ENCODE assay signal across 10 cellular contexts in the genomic region with DNA sequence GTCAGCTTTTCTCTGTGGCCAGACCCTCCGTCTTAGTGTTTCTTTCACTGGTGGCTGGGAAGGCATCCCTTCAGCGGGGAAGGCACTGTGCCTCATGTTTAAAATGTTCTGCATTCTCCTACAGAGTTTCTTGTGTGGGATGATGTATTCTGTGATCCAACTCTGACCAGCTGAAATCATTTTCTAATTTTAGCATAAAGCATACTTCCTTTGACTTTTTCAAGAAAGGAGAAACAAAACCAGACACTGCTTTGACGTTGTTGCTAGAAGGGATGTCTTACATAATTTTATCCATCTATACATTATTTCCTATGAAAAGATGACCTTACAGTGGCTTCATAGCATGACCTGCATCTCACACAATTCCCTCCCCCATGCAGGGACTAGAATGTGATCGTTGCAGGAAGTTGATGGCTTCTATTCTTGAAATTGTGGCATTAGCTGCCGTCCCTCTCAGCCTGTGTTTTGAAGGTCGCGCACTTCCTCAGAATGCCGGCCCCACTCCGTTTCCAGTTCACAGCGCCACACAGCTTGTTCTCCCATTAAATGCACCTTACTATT. TPM values are rescaled to one million over a fixed set of nuclear protein-coding genes. Genes with fewer than 3 reads are reported as not detected.
DNase-seq lines count a peak whose midpoint lies in the region; ATAC-seq and TF ChIP-seq lines count a peak whose summit lies in the region.
"Had no signal": no experiment of that assay in that cellular context is flagged by ENCODE, and none has a peak within 500 bp of the region (broad histone marks: within the 10 kb centered on the region; RNA-seq: fewer than 3 reads in every experiment).

No MANE protein-coding gene starts in this region.

- H3K27me3 Mint-ChIP-seq in activated CD8-positive, alpha-beta T cell treated with anti-CD3 and anti-CD28 coated beads for 36 hours = no peaks in the 10 kb centered on the region
- no peaks in the 10 kb centered on the region for H3K27me3 Mint-ChIP-seq in activated CD8-positive, alpha-beta T cell treated with anti-CD3 and anti-CD28 coated beads, Interleukin-2, amount 10 ng/mL, durations not matched to agents 7 days and 5 days (ENCODE audit: low read depth)
- peaks cover 8% of the 10 kb centered on the region for H3K27me3 Mint-ChIP-seq in endothelial cell (ENCODE audit: unreplicated experiment)

- H3K36me3 ChIP-seq in muscle layer of colon (ENCODE audit: insufficient read depth, low read length) (peaks cover 58% of the 10 kb centered on the region), vagina (peaks cover 0 to 43% of the 10 kb centered on the region in 2 donors)

- no peak for TF ChIP-seq POLR2A in vagina (IDR thresholded peaks at IDR 0.05)

- H3K4me1 ChIP-seq in muscle layer of colon (ENCODE audit: insufficient read depth, low read length) (peaks cover 22% of the 10 kb centered on the region), vagina (peaks cover 33% of the 10 kb centered on the region)

- ATAC-seq in activated CD8-positive, alpha-beta T cell treated with anti-CD3 and anti-CD28 coated beads for 36 hours = no peak
- ATAC-seq in activated CD8-positive, alpha-beta T cell treated with anti-CD3 and anti-CD28 coated beads, Interleukin-2, amount 10 ng/mL, durations not matched to agents 7 days and 5 days = no peak
- ATAC-seq in HG02870 (IDR thresholded peaks at IDR 0.05; ENCODE audit: unreplicated experiment) (no peak), esophagus mucosa (no peak)
- ATAC-seq: HCT116 had no signal

- TF ChIP-seq CTCF in activated CD8-positive, alpha-beta T cell treated with anti-CD3 and anti-CD28 coated beads for 36 hours (IDR thresholded peaks at IDR 0.05) = no peak
- TF ChIP-seq CTCF in endothelial cell (IDR thresholded peaks at IDR 0.05; ENCODE audit: unreplicated experiment) (no peak), vagina (IDR thresholded peaks at IDR 0.05) (no peak)

- CTCF ChIA-PET in activated CD8-positive, alpha-beta T cell treated with anti-CD3 and anti-CD28 coated beads for 36 hours (lab: Charles Lee) = no interaction called here
- CTCF ChIA-PET in activated CD8-positive, alpha-beta T cell treated with anti-CD3 and anti-CD28 coated beads, Interleukin-2, amount 10 ng/mL, durations not matched to agents 7 days and 5 days (lab: Charles Lee) = interaction anchor here (1.1 kb wide), 1 partner anchor 147 kb away, joined by 3 read pairs; no protein-coding TSS in a partner anchor

- peaks cover 49% of the 10 kb centered on the region for H3K36me3 Mint-ChIP-seq in activated CD8-positive, alpha-beta T cell treated with anti-CD3 and anti-CD28 coated beads for 36 hours (ENCODE audit: low read depth)
- H3K36me3 Mint-ChIP-seq in activated CD8-positive, alpha-beta T cell treated with anti-CD3 and anti-CD28 coated beads, Interleukin-2, amount 10 ng/mL, durations not matched to agents 7 days and 5 days (ENCODE audit: low read depth) = peaks cover 57% of the 10 kb centered on the region
- peaks cover 62% of the 10 kb centered on the region for H3K36me3 Mint-ChIP-seq in endothelial cell (ENCODE audit: low read depth, unreplicated experiment)

- no peaks in the 10 kb centered on the region for H3K9me3 ChIP-seq in muscle layer of colon (ENCODE audit: low read length)
- no peaks in the 10 kb centered on the region for H3K9me3 ChIP-seq in vagina

- H3K4me3 Mint-ChIP-seq in activated CD8-positive, alpha-beta T cell treated with anti-CD3 and anti-CD28 coated beads for 36 hours = no peak overlapping the region
- H3K4me3 Mint-ChIP-seq in activated CD8-positive, alpha-beta T cell treated with anti-CD3 and anti-CD28 coated beads, Interleukin-2, amount 10 ng/mL, durations not matched to agents 7 days and 5 days = no peak overlapping the region
- H3K4me3 Mint-ChIP-seq in endothelial cell (ENCODE audit: unreplicated experiment) = peak overlapping the region; percentile 42

- H3K4me3 ChIP-seq in muscle layer of colon (ENCODE audit: low read depth in 1 of 2, low read length in 2 of 2) = no peak overlapping the region
- no peak overlapping the region for H3K4me3 ChIP-seq in vagina

- H3K27ac Mint-ChIP-seq in activated CD8-positive, alpha-beta T cell treated with anti-CD3 and anti-CD28 coated beads for 36 hours = peak overlapping the region; percentile 34
- no peak overlapping the region for H3K27ac Mint-ChIP-seq in activated CD8-positive, alpha-beta T cell treated with anti-CD3 and anti-CD28 coated beads, Interleukin-2, amount 10 ng/mL, durations not matched to agents 7 days and 5 days
- H3K27ac Mint-ChIP-seq in endothelial cell (ENCODE audit: unreplicated experiment) = no peak overlapping the region

- no peaks in the 10 kb centered on the region for H3K9me3 Mint-ChIP-seq in activated CD8-positive, alpha-beta T cell treated with anti-CD3 and anti-CD28 coated beads for 36 hours
- no peaks in the 10 kb centered on the region for H3K9me3 Mint-ChIP-seq in activated CD8-positive, alpha-beta T cell treated with anti-CD3 and anti-CD28 coated beads, Interleukin-2, amount 10 ng/mL, durations not matched to agents 7 days and 5 days (ENCODE audit: insufficient read depth)
- H3K9me3 Mint-ChIP-seq in endothelial cell (ENCODE audit: unreplicated experiment) = no peaks in the 10 kb centered on the region

- POLR2A ChIA-PET in activated CD8-positive, alpha-beta T cell treated with anti-CD3 and anti-CD28 coated beads for 36 hours (lab: Charles Lee) = no interaction called here
- POLR2A ChIA-PET in activated CD8-positive, alpha-beta T cell treated with anti-CD3 and anti-CD28 coated beads, Interleukin-2, amount 10 ng/mL, durations not matched to agents 7 days and 5 days (lab: Charles Lee) = no interaction called here

- H3K9ac ChIP-seq in muscle layer of colon (ENCODE audit: low read length) = no peak overlapping the region

- H3K27me3 ChIP-seq in muscle layer of colon (ENCODE audit: control insufficient read depth in 1 of 2, insufficient read depth in 2 of 2, low read length in 2 of 2) = no peaks in the 10 kb centered on the region
- no peaks in the 10 kb centered on the region for H3K27me3 ChIP-seq in vagina

- peak overlapping the region; percentile 80 for H3K27ac ChIP-seq in muscle layer of colon (ENCODE audit: low read depth, low read length)
- peak overlapping the region; percentile 81 for H3K27ac ChIP-seq in vagina
- H3K27ac ChIP-seq: C4-2B had no signal

- intact Hi-C loops in activated CD8-positive, alpha-beta T cell treated with anti-CD3 and anti-CD28 coated beads for 36 hours (cut with micrococcal nuclease) = no loop called here
- intact Hi-C loops in vagina (cut with DNase I) = no loop called here

- no peak for DNase-seq in activated CD8-positive, alpha-beta T cell treated with anti-CD3 and anti-CD28 coated beads for 36 hours
- DNase-seq in activated CD8-positive, alpha-beta T cell treated with anti-CD3 and anti-CD28 coated beads, Interleukin-2, amount 10 ng/mL, durations not matched to agents 7 days and 5 days = no peak
- no peak for DNase-seq in endothelial cell (ENCODE audit: low spot score)
- DNase-seq in vagina (ENCODE audit: extremely low spot score in 2 of 2) = no peak
- no peak for DNase-seq in NCI-H526 treated with DMSO at 0.1 percent for 48 hours (lab: John Stamatoyannopoulos, UW)

- no peaks in the 10 kb centered on the region for H3K4me1 Mint-ChIP-seq in activated CD8-positive, alpha-beta T cell treated with anti-CD3 and anti-CD28 coated beads for 36 hours (ENCODE audit: low read depth)
- peaks cover 5% of the 10 kb centered on the region for H3K4me1 Mint-ChIP-seq in activated CD8-positive, alpha-beta T cell treated with anti-CD3 and anti-CD28 coated beads, Interleukin-2, amount 10 ng/mL, durations not matched to agents 7 days and 5 days (ENCODE audit: low read depth)
- H3K4me1 Mint-ChIP-seq in endothelial cell (ENCODE audit: unreplicated experiment) = peaks cover 4% of the 10 kb centered on the region

RNA-seq across cellular contexts. Expression of gene TEX29, which starts 38.6 kb away (rescaled TPM):
- total RNA-seq in activated CD8-positive, alpha-beta T cell treated with anti-CD3 and anti-CD28 coated beads for 36 hours = under 1 TPM; 0.50 to 0.67 TPM
- total RNA-seq in activated CD8-positive, alpha-beta T cell treated with anti-CD3 and anti-CD28 coated beads, Interleukin-2, amount 10 ng/mL, durations not matched to agents 7 days and 5 days = not detected
- total RNA-seq in endothelial cell (ENCODE audit: unreplicated experiment) (0.54 TPM), vagina (2.9 TPM), esophagus mucosa (not detected)
